9 cellular contexts compared by ENCODE assay signal in the genomic region with DNA sequence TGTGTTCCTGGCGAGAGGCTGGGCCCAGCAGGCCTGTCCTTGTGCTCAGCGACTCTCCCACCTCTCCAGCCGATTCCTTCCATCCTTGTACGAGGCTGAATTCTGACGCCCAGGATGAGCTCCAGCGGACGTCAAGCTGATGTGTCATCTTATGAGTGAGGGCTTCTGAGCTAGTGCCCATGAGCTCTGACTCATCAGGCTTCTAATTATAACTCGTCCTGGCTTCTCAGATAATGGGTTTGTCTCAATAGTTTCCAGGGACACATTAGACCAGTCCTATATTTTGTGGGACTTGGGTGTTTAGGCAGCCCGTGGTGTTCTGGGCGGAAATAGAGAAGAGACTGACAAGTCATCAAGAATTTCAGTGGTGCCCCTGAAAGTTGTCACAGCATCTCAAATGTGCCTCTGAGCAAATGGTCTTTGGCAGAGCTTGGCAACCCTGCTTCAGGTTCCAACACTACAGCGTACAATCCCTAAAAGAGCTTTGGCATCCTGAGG.
DNase-seq lines count a peak whose midpoint lies in the region; ATAC-seq and TF ChIP-seq lines count a peak whose summit lies in the region.
"Had no signal": no experiment of that assay in that cellular context is flagged by ENCODE, and none has a peak within 500 bp of the region (broad histone marks: within the 10 kb centered on the region; RNA-seq: fewer than 3 reads in every experiment).

No MANE protein-coding gene starts in this region.

- no peak overlapping the region for H3K27ac ChIP-seq in SJCRH30
- H3K27ac ChIP-seq in coronary artery: peak overlapping the region; percentile 5 to 56
- H3K27ac ChIP-seq: 22Rv1 had no signal

- H3K4me3 ChIP-seq in SJCRH30 (no peak overlapping the region), coronary artery (no peak overlapping the region)

- H3K36me3 Mint-ChIP-seq in natural killer cell treated with Interleukin-12 subunit alpha and Interleukin-12 subunit beta and Interleukin-15 and Interleukin-18, amount 100 ng/mL, for 72 hours: peaks cover 37% of the 10 kb centered on the region

- peak; percentile 58 to 78 for ATAC-seq in natural killer cell treated with Interleukin-12 subunit alpha and Interleukin-12 subunit beta and Interleukin-15 and Interleukin-18, amount 100 ng/mL, for 72 hours
- ATAC-seq in GM19395 (IDR thresholded peaks at IDR 0.05; ENCODE audit: unreplicated experiment): no peak

- H3K4me1 Mint-ChIP-seq in natural killer cell treated with Interleukin-12 subunit alpha and Interleukin-12 subunit beta and Interleukin-15 and Interleukin-18, amount 100 ng/mL, for 72 hours (ENCODE audit: low read depth in 2 of 2): peaks cover 55 to 71% of the 10 kb centered on the region in 2 donors

- H3K27me3 Mint-ChIP-seq in natural killer cell treated with Interleukin-12 subunit alpha and Interleukin-12 subunit beta and Interleukin-15 and Interleukin-18, amount 100 ng/mL, for 72 hours: no peaks in the 10 kb centered on the region

- TF ChIP-seq CTCF in coronary artery (IDR thresholded peaks at IDR 0.05): no peak

- peak; percentile 19 for DNase-seq in DMS 273 (lab: John Stamatoyannopoulos, UW; ENCODE audit: unreplicated experiment)
- no peak for DNase-seq in DMS 273 treated with DMSO at 0.1 percent for 48 hours (lab: John Stamatoyannopoulos, UW)
- peak; percentile 44 to 49 for DNase-seq in SJCRH30
- DNase-seq in coronary artery (ENCODE audit: low spot score): peak; percentile 83
- DNase-seq in natural killer cell treated with Interleukin-12 subunit alpha and Interleukin-12 subunit beta and Interleukin-15 and Interleukin-18, amount 100 ng/mL, for 72 hours (ENCODE audit: low spot score): no peak
- DNase-seq in OCI-M2 (lab: John Stamatoyannopoulos, UW; ENCODE audit: unreplicated experiment): no peak
- no peak for DNase-seq in retina

- peaks cover 16% of the 10 kb centered on the region for H3K9me3 Mint-ChIP-seq in natural killer cell treated with Interleukin-12 subunit alpha and Interleukin-12 subunit beta and Interleukin-15 and Interleukin-18, amount 100 ng/mL, for 72 hours

- no peaks in the 10 kb centered on the region for H3K36me3 ChIP-seq in SJCRH30

- H3K4me3 Mint-ChIP-seq in natural killer cell treated with Interleukin-12 subunit alpha and Interleukin-12 subunit beta and Interleukin-15 and Interleukin-18, amount 100 ng/mL, for 72 hours: peak overlapping the region; percentile 81

- peaks cover 18% of the 10 kb centered on the region for H3K4me1 ChIP-seq in SJCRH30

- H3K9me3 ChIP-seq in SJCRH30 (replicated peaks): no peaks in the 10 kb centered on the region

- peak overlapping the region; percentile 81 to 86 for H3K27ac Mint-ChIP-seq in natural killer cell treated with Interleukin-12 subunit alpha and Interleukin-12 subunit beta and Interleukin-15 and Interleukin-18, amount 100 ng/mL, for 72 hours

- no peaks in the 10 kb centered on the region for H3K27me3 ChIP-seq in SJCRH30

Comparison
In these comparisons a context has a peak if more than half of its experiments do, and no peak if none do; other contexts are left out.
1. DNase-seq: peak in DMS 273 (single experiment), SJCRH30 (2 of 2) and coronary artery (single experiment); none in DMS 273 treated with DMSO at 0.1 percent for 48 hours (single experiment), natural killer cell treated with Interleukin-12 subunit alpha and Interleukin-12 subunit beta and Interleukin-15 and Interleukin-18, amount 100 ng/mL, for 72 hours (single experiment), OCI-M2 (single experiment) and retina (single experiment).